18 cellular contexts compared by ENCODE assay signal in genomic region chr5:127026166-127026565, GRCh38.
"Had no signal": no experiment of that assay in that cellular context is flagged by ENCODE, and none has a peak within 500 bp of the region (broad histone marks: within the 10 kb centered on the region; RNA-seq: fewer than 3 reads in every experiment).

No MANE protein-coding gene starts in this region.

- H3K36me3 ChIP-seq: pancreas, prostate gland, right lobe of liver, tibial artery, upper lobe of left lung, uterus had no signal

- H3K9me3 ChIP-seq: pancreas, prostate gland, right lobe of liver, tibial artery, upper lobe of left lung, uterus had no signal

- H3K27ac ChIP-seq: dorsolateral prefrontal cortex, prostate gland, right lobe of liver, skin epidermis, tibial artery, upper lobe of left lung had no signal

- H3K4me1 ChIP-seq: prostate gland had no signal

- DNase-seq: cortex of kidney; dorsolateral prefrontal cortex; effector CD8-positive, alpha-beta T cell; islet precursor cell; mesendoderm; naive B cell; occipital lobe; pancreas; right lobe of liver; stimulated activated CD4-positive, alpha-beta T cell treated with anti-CD3 and anti-CD28 coated beads, Interleukin-12 subunit alpha, Interleukin-12 subunit beta, amount 100 ng/mL, for 4 hours; stimulated activated CD4-positive, alpha-beta T cell treated with anti-CD3 and anti-CD28 coated beads, Interleukin-2, amount 100 ng/mL, for 48 hours; stimulated activated naive CD4-positive, alpha-beta T cell treated with Interleukin-2 at 50 U/mL for 16 hours; tibial artery; upper lobe of left lung; uterus had no signal

- H3K27me3 ChIP-seq: pancreas, right lobe of liver, tibial artery, upper lobe of left lung, uterus had no signal

- H3K4me3 ChIP-seq: lung, pancreas, prostate gland, right lobe of liver, skin epidermis, tibial artery, upper lobe of left lung, uterus had no signal
